In the genomic region with DNA sequence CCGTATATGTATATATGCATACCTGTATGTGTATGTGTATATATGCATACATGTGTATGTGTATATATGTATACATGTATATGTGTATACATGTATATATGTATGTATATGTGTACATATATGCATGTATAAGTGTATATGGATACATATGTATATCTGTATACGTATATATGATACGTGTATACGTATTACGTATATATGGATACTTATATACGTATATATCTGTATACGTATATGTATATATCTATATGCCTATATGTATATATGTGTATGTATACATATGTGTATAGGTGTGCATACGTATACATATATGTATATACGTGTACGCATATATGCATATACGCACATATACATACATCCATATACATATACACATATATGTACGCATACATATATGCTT, we compare ENCODE assay signal across 29 cellular contexts.
"Had no signal": no experiment of that assay in that cellular context is flagged by ENCODE, and none has a peak within 500 bp of the region (broad histone marks: within the 10 kb centered on the region; RNA-seq: fewer than 3 reads in every experiment).

No MANE protein-coding gene starts in this region.

- H3K36me3 ChIP-seq: stomach, suprapubic skin, thoracic aorta, thyroid gland, tibial artery, tibial nerve, transverse colon, upper lobe of left lung, upper lobe of right lung, uterus, vagina had no signal

- DNase-seq: stimulated activated CD4-positive, alpha-beta T cell treated with anti-CD3 and anti-CD28 coated beads, Interleukin-2, amount 100 ng/mL, for 48 hours; stimulated activated CD4-positive, alpha-beta T cell treated with anti-CD3 and anti-CD28 coated beads, Interleukin-4, amount 100 ng/mL, for 1 hour; stimulated activated CD4-positive, alpha-beta T cell treated with anti-CD3 and anti-CD28 coated beads, Interleukin-4, amount 100 ng/mL, for 24 hours; stimulated activated CD4-positive, alpha-beta T cell treated with anti-CD3 and anti-CD28 coated beads, Interleukin-4, amount 100 ng/mL, for 4 hours; stimulated activated CD8-positive, alpha-beta memory T cell treated with anti-CD3 and anti-CD28 coated beads, Interleukin-4, amount 100 ng/mL, for 48 hours; stimulated activated naive B cell treated with anti-CD40 and anti-IgM and Interleukin-4, amounts not matched to agents 10 μg/mL and 1 μg/mL and 100 μg/mL, for 72 hours; stimulated activated naive CD4-positive, alpha-beta T cell; stimulated activated naive CD4-positive, alpha-beta T cell treated with Interleukin-2 at 50 U/mL for 16 hours; stimulated activated naive CD8-positive, alpha-beta T cell treated with anti-CD3 and anti-CD28 coated beads, Interleukin-15, amount 100 ng/mL, for 72 hours; stimulated activated naive CD8-positive, alpha-beta T cell treated with anti-CD3 and anti-CD28 coated beads, Interleukin-15, Interleukin-2, amounts not matched to agents 100 U/mL and 50 U/mL, for 24 hours; stomach; substantia nigra; testis; thyroid gland; tibial artery; transverse colon; trophoblast cell; upper lobe of left lung; upper lobe of right lung; uterus had no signal

- H3K4me1 ChIP-seq: stomach, suprapubic skin, testis, thyroid gland, tibial artery, tibial nerve, transverse colon, upper lobe of left lung, upper lobe of right lung, uterus, vagina had no signal

- H3K4me1 Mint-ChIP-seq: stimulated activated effector memory CD8-positive, alpha-beta T cell treated with anti-CD3 and anti-CD28 coated beads, Interleukin-12 subunit alpha, Interleukin-12 subunit beta, amount 100 ng/mL, for 72 hours; stimulated activated memory B cell treated with anti-CD40 and anti-IgM and Interleukin-4, amounts not matched to agents 10 μg/mL and 1 μg/mL and 100 μg/mL, for 72 hours; stimulated activated naive B cell treated with anti-CD40 and anti-IgM and Interleukin-4, amounts not matched to agents 10 μg/mL and 1 μg/mL and 100 μg/mL, for 72 hours; stimulated activated naive CD8-positive, alpha-beta T cell treated with anti-CD3 and anti-CD28 coated beads, Interleukin-15, amount 100 ng/mL, for 72 hours had no signal

- H3K27ac Mint-ChIP-seq: stimulated activated effector memory CD8-positive, alpha-beta T cell treated with anti-CD3 and anti-CD28 coated beads, Interleukin-12 subunit alpha, Interleukin-12 subunit beta, amount 100 ng/mL, for 72 hours; stimulated activated memory B cell treated with anti-CD40 and anti-IgM and Interleukin-4, amounts not matched to agents 10 μg/mL and 1 μg/mL and 100 μg/mL, for 72 hours; stimulated activated naive B cell treated with anti-CD40 and anti-IgM and Interleukin-4, amounts not matched to agents 10 μg/mL and 1 μg/mL and 100 μg/mL, for 72 hours; stimulated activated naive CD8-positive, alpha-beta T cell treated with anti-CD3 and anti-CD28 coated beads, Interleukin-15, amount 100 ng/mL, for 72 hours; stimulated activated naive CD8-positive, alpha-beta T cell treated with anti-CD3 and anti-CD28 coated beads, Interleukin-15, Interleukin-2, amounts not matched to agents 100 ng/mL and 50 ng/mL, for 24 hours; type B pancreatic cell had no signal

- H3K36me3 Mint-ChIP-seq: stimulated activated effector memory CD8-positive, alpha-beta T cell treated with anti-CD3 and anti-CD28 coated beads, Interleukin-12 subunit alpha, Interleukin-12 subunit beta, amount 100 ng/mL, for 72 hours; stimulated activated memory B cell treated with anti-CD40 and anti-IgM and Interleukin-4, amounts not matched to agents 10 μg/mL and 1 μg/mL and 100 μg/mL, for 72 hours; stimulated activated naive B cell treated with anti-CD40 and anti-IgM and Interleukin-4, amounts not matched to agents 10 μg/mL and 1 μg/mL and 100 μg/mL, for 72 hours; type B pancreatic cell had no signal

- H3K27ac ChIP-seq: stomach, suprapubic skin, testis, thoracic aorta, thyroid gland, tibial artery, tibial nerve, transverse colon, upper lobe of left lung, upper lobe of right lung, uterus, vagina had no signal

- H3K9me3 ChIP-seq: suprapubic skin, testis, thoracic aorta, thyroid gland, tibial artery, tibial nerve, transverse colon, upper lobe of left lung, upper lobe of right lung, uterus, vagina had no signal

- H3K27me3 ChIP-seq: stomach, suprapubic skin, testis, thyroid gland, tibial artery, tibial nerve, transverse colon, upper lobe of left lung, upper lobe of right lung, uterus, vagina had no signal

- H3K4me3 ChIP-seq: stomach, suprapubic skin, testis, thoracic aorta, thyroid gland, tibial artery, tibial nerve, transverse colon, upper lobe of left lung, upper lobe of right lung, uterus, vagina had no signal

- H3K9me3 Mint-ChIP-seq: stimulated activated memory B cell treated with anti-CD40 and anti-IgM and Interleukin-4, amounts not matched to agents 10 μg/mL and 1 μg/mL and 100 μg/mL, for 72 hours had no signal

- ATAC-seq: stimulated activated effector memory CD8-positive, alpha-beta T cell treated with anti-CD3 and anti-CD28 coated beads, Interleukin-12 subunit alpha, Interleukin-12 subunit beta, amount 100 ng/mL, for 72 hours; stimulated activated memory B cell treated with anti-CD40 and anti-IgM and Interleukin-4, amounts not matched to agents 10 μg/mL and 1 μg/mL and 100 μg/mL, for 72 hours; stimulated activated naive B cell treated with anti-CD40 and anti-IgM and Interleukin-4, amounts not matched to agents 10 μg/mL and 1 μg/mL and 100 μg/mL, for 72 hours; stimulated activated naive CD8-positive, alpha-beta T cell treated with anti-CD3 and anti-CD28 coated beads, Interleukin-15, amount 100 ng/mL, for 72 hours; stimulated activated naive CD8-positive, alpha-beta T cell treated with anti-CD3 and anti-CD28 coated beads, Interleukin-15, Interleukin-2, amounts not matched to agents 100 U/mL and 50 U/mL, for 24 hours; upper lobe of right lung had no signal

- H3K4me3 Mint-ChIP-seq: stimulated activated effector memory CD8-positive, alpha-beta T cell treated with anti-CD3 and anti-CD28 coated beads, Interleukin-12 subunit alpha, Interleukin-12 subunit beta, amount 100 ng/mL, for 72 hours; stimulated activated memory B cell treated with anti-CD40 and anti-IgM and Interleukin-4, amounts not matched to agents 10 μg/mL and 1 μg/mL and 100 μg/mL, for 72 hours; stimulated activated naive B cell treated with anti-CD40 and anti-IgM and Interleukin-4, amounts not matched to agents 10 μg/mL and 1 μg/mL and 100 μg/mL, for 72 hours; stimulated activated naive CD8-positive, alpha-beta T cell treated with anti-CD3 and anti-CD28 coated beads, Interleukin-15, amount 100 ng/mL, for 72 hours; stimulated activated naive CD8-positive, alpha-beta T cell treated with anti-CD3 and anti-CD28 coated beads, Interleukin-15, Interleukin-2, amounts not matched to agents 100 ng/mL and 50 ng/mL, for 24 hours; type B pancreatic cell had no signal

- H3K27me3 Mint-ChIP-seq: stimulated activated memory B cell treated with anti-CD40 and anti-IgM and Interleukin-4, amounts not matched to agents 10 μg/mL and 1 μg/mL and 100 μg/mL, for 72 hours; stimulated activated naive B cell treated with anti-CD40 and anti-IgM and Interleukin-4, amounts not matched to agents 10 μg/mL and 1 μg/mL and 100 μg/mL, for 72 hours; stimulated activated naive CD8-positive, alpha-beta T cell treated with anti-CD3 and anti-CD28 coated beads, Interleukin-15, amount 100 ng/mL, for 72 hours; stimulated activated naive CD8-positive, alpha-beta T cell treated with anti-CD3 and anti-CD28 coated beads, Interleukin-15, Interleukin-2, amounts not matched to agents 100 ng/mL and 50 ng/mL, for 24 hours; type B pancreatic cell had no signal

- FAIRE-seq: urothelium cell line had no signal
